Comparison of ENCODE assay signal across 2 cellular contexts in genomic region chr11:119015054-119015611, GRCh38.
TF ChIP-seq lines count a peak whose summit lies in the region.

No MANE protein-coding gene starts in this region.

TF ChIP-seq in GM12891, 5 proteins besides CTCF, POLR2A, EP300 and RAD21:
- TF ChIP-seq POU2F2 (IDR thresholded peaks at IDR 0.05; ENCODE audit: low read depth, low read length) (peak; percentile 49; the same call in 1 of the 2 replicates), PAX5 (IDR thresholded peaks at IDR 0.05; ENCODE audit: insufficient read depth, low read length, severe bottlenecking) (no peak), POLR2AphosphoS5 (IDR thresholded peaks at IDR 0.05; ENCODE audit: low read depth, low read length) (no peak; the same call in 1 of the 2 replicates)

TF ChIP-seq in GM12878, 131 proteins besides CTCF, POLR2A, EP300 and RAD21:
- TF ChIP-seq E4F1 (IDR thresholded peaks at IDR 0.05; ENCODE audit: borderline replicate concordance, partially characterized antibody): no peak
- no peak for TF ChIP-seq CBX5 (IDR thresholded peaks at IDR 0.05; ENCODE audit: low read depth)
- TF ChIP-seq NRF1 (conservative IDR thresholded peaks at IDR 0.05; ENCODE audit: low read depth, low read length): no peak
- TF ChIP-seq RBBP5 (conservative IDR thresholded peaks at IDR 0.05): no peak
- no peak for TF ChIP-seq SP1 (IDR thresholded peaks at IDR 0.05; ENCODE audit: low read depth, low read length)
- 0 out of 2 replicates have a peak, but pooled peaks have one; percentile 56 for TF ChIP-seq POLR2AphosphoS5 (IDR thresholded peaks at IDR 0.05; ENCODE audit: low read length)
- TF ChIP-seq YY1 (IDR thresholded peaks at IDR 0.05; ENCODE audit: low read depth, low read length): peak; percentile 48; the same call in 1 of the 2 replicates
- TF ChIP-seq MEF2A (IDR thresholded peaks at IDR 0.05; ENCODE audit: insufficient read depth, low read depth, low read length): no peak
- no peak for TF ChIP-seq CBX3 (IDR thresholded peaks at IDR 0.05; ENCODE audit: borderline replicate concordance, low read depth)
- TF ChIP-seq ZBTB33 (IDR thresholded peaks at IDR 0.05): peak; percentile 59; the same call in 1 of the 2 replicates
